ENCODE assay signal across 30 cellular contexts in genomic region chr4:7021355-7021754, GRCh38. TPM values are rescaled to one million over a fixed set of nuclear protein-coding genes. Genes with fewer than 3 reads are reported as not detected.
DNase-seq lines count a peak whose midpoint lies in the region; ATAC-seq and TF ChIP-seq lines count a peak whose summit lies in the region.
"Had no signal": no experiment of that assay in that cellular context is flagged by ENCODE, and none has a peak within 500 bp of the region (broad histone marks: within the 10 kb centered on the region; RNA-seq: fewer than 3 reads in every experiment).

No MANE protein-coding gene starts in this region.

- TF ChIP-seq CTCF in Panc1 (IDR thresholded peaks at IDR 0.05): no peak
- no peak for TF ChIP-seq CTCF in progenitor cell of endocrine pancreas (IDR thresholded peaks at IDR 0.05; ENCODE audit: unreplicated experiment)

- CTCF ChIA-PET in Panc1 (lab: Charles Lee): no interaction called here

- intact Hi-C loops in Panc1 (cut with micrococcal nuclease; ENCODE audit: unreplicated experiment) (no loop called here), left ventricle myocardium superior (cut with micrococcal nuclease) (no loop called here)

- POLR2A ChIA-PET in Panc1 (lab: Charles Lee): no interaction called here

- H3K9me3 ChIP-seq in Panc1 (ENCODE audit: control insufficient read depth, insufficient read depth, low read depth, low read length): no peaks in the 10 kb centered on the region
- H3K9me3 ChIP-seq: tibial nerve had no signal

- H3K27me3 ChIP-seq in Panc1 (ENCODE audit: control insufficient read depth, insufficient read depth, low read length): no peaks in the 10 kb centered on the region
- H3K27me3 ChIP-seq: tibial nerve had no signal

- H3K36me3 ChIP-seq in Panc1 (ENCODE audit: control insufficient read depth, insufficient read depth, low read length): no peaks in the 10 kb centered on the region

- no peak for DNase-seq in activated T-cell treated with anti-CD3 and anti-CD28 coated beads, Interleukin-2, amount 50 U/mL, for 24 hours
- DNase-seq in activated T-cell treated with anti-CD3 and anti-CD28 coated beads, Interleukin-2, amount 50 U/mL, for 48 hours: no peak
- DNase-seq in Panc1 (ENCODE audit: low read depth, low spot score) (no peak), epithelial cell of prostate (ENCODE audit: low read depth, low spot score) (no peak), progenitor cell of endocrine pancreas (ENCODE audit: low spot score, unreplicated experiment) (no peak), NCI-H2171 (lab: John Stamatoyannopoulos, UW) (no peak), left ventricle myocardium superior (no peak)
- DNase-seq: activated CD4-positive, alpha-beta T cell treated with anti-CD3 and anti-CD28 coated beads for 4 hours; activated CD8-positive, alpha-beta T cell treated with anti-CD3 and anti-CD28 coated beads, Interleukin-2, amount 10 ng/mL, durations not matched to agents 7 days and 5 days; activated effector memory CD4-positive, alpha-beta T cell treated with Interleukin-2 at 50 U/mL for 16 hours; anterior cingulate cortex; CD4-positive, CD25-positive, alpha-beta regulatory T cell; DND-41; GF-D8; MM.1S; NCI-H1105 treated with DMSO at 0.1 percent for 48 hours; NCI-H1930; NCI-H524 treated with DMSO at 0.1 percent for 48 hours; NK-92 treated with Interleukin-12 subunit alpha and Interleukin-12 subunit beta, amount 100 ng/mL, for 24 hours; occipital lobe; SIG-M5; stimulated activated CD4-positive, alpha-beta T cell treated with anti-CD3 and anti-CD28 coated beads, Interleukin-15, amount 100 ng/mL, for 24 hours; stimulated activated CD4-positive, alpha-beta T cell treated with anti-CD3 and anti-CD28 coated beads, Interleukin-4, amount 100 ng/mL, for 4 hours; T1000 had no signal

- no peak overlapping the region for H3K4me3 ChIP-seq in Panc1 (ENCODE audit: low read depth in 2 of 2, low read length in 2 of 2)
- H3K4me3 ChIP-seq: tibial nerve had no signal

- ATAC-seq in Panc1 (no peak), left ventricle myocardium superior (no peak), GM19467 (IDR thresholded peaks at IDR 0.05; ENCODE audit: unreplicated experiment) (no peak)
- ATAC-seq: activated CD8-positive, alpha-beta T cell treated with anti-CD3 and anti-CD28 coated beads, Interleukin-2, amount 10 ng/mL, durations not matched to agents 7 days and 5 days had no signal

- peaks cover 38% of the 10 kb centered on the region for H3K4me1 ChIP-seq in Panc1 (ENCODE audit: control insufficient read depth, insufficient read depth, low read length)
- H3K4me1 ChIP-seq: tibial nerve had no signal

- peak overlapping the region; percentile 37 for H3K27ac Mint-ChIP-seq in activated T-cell treated with anti-CD3 and anti-CD28 coated beads, Interleukin-2, amount 50 U/mL, for 24 hours
- peak overlapping the region; percentile 65 for H3K27ac Mint-ChIP-seq in progenitor cell of endocrine pancreas
- H3K27ac Mint-ChIP-seq: activated CD8-positive, alpha-beta T cell treated with anti-CD3 and anti-CD28 coated beads, Interleukin-2, amount 10 ng/mL, durations not matched to agents 7 days and 5 days; CD4-positive, CD25-positive, alpha-beta regulatory T cell had no signal

- H3K4me1 Mint-ChIP-seq in activated T-cell treated with anti-CD3 and anti-CD28 coated beads, Interleukin-2, amount 50 U/mL, for 24 hours (ENCODE audit: low read depth): no peaks in the 10 kb centered on the region
- H3K4me1 Mint-ChIP-seq in progenitor cell of endocrine pancreas (ENCODE audit: low read depth): peaks cover 4% of the 10 kb centered on the region
- H3K4me1 Mint-ChIP-seq: CD4-positive, CD25-positive, alpha-beta regulatory T cell had no signal

- BruUV-seq in Panc1 (replicated peaks; lab: Mats Ljungman, UMichigan): no TSS peak

- H3K27ac ChIP-seq in Panc1 (ENCODE audit: low read length): peak overlapping the region; percentile 81
- peak overlapping the region; percentile 92 for H3K27ac ChIP-seq in epithelial cell of prostate
- H3K27ac ChIP-seq: 22Rv1, KMS-11, tibial nerve, VCaP had no signal

- H3K4me3 Mint-ChIP-seq in activated T-cell treated with anti-CD3 and anti-CD28 coated beads, Interleukin-2, amount 50 U/mL, for 24 hours: no peak overlapping the region
- H3K4me3 Mint-ChIP-seq in progenitor cell of endocrine pancreas (ENCODE audit: low read depth): no peak overlapping the region
- H3K4me3 Mint-ChIP-seq: activated CD8-positive, alpha-beta T cell treated with anti-CD3 and anti-CD28 coated beads, Interleukin-2, amount 10 ng/mL, durations not matched to agents 7 days and 5 days; activated naive CD8-positive, alpha-beta T cell; CD4-positive, CD25-positive, alpha-beta regulatory T cell had no signal

- H3K36me3 Mint-ChIP-seq in activated T-cell treated with anti-CD3 and anti-CD28 coated beads, Interleukin-2, amount 50 U/mL, for 24 hours (ENCODE audit: low read depth): peaks cover 90% of the 10 kb centered on the region
- peaks cover 3% of the 10 kb centered on the region for H3K36me3 Mint-ChIP-seq in progenitor cell of endocrine pancreas (ENCODE audit: insufficient read depth)

- H3K9me3 Mint-ChIP-seq in activated T-cell treated with anti-CD3 and anti-CD28 coated beads, Interleukin-2, amount 50 U/mL, for 24 hours: no peaks in the 10 kb centered on the region
- no peaks in the 10 kb centered on the region for H3K9me3 Mint-ChIP-seq in progenitor cell of endocrine pancreas (ENCODE audit: low read depth)
- H3K9me3 Mint-ChIP-seq: CD4-positive, CD25-positive, alpha-beta regulatory T cell had no signal

- H3K27me3 Mint-ChIP-seq in activated T-cell treated with anti-CD3 and anti-CD28 coated beads, Interleukin-2, amount 50 U/mL, for 24 hours: no peaks in the 10 kb centered on the region
- H3K27me3 Mint-ChIP-seq in progenitor cell of endocrine pancreas: no peaks in the 10 kb centered on the region
- H3K27me3 Mint-ChIP-seq: activated naive CD8-positive, alpha-beta T cell; CD4-positive, CD25-positive, alpha-beta regulatory T cell had no signal

- in situ Hi-C loops in Panc1 (cut with HindIII; ENCODE audit: low pct_unique_long_range_greater_than_20kb, low sequenced_read_pairs): no loop called here

RNA-seq across cellular contexts. Expression of gene TADA2B, which starts 21.8 kb away (rescaled TPM):
- total RNA-seq in Panc1 (2021; ENCODE audit: unreplicated experiment) (17.6 TPM), progenitor cell of endocrine pancreas (21.2 and 21.8 TPM in 2 replicates), left ventricle myocardium superior (34.6 TPM)
- 21.4 TPM for polyA plus RNA-seq in Panc1 (2012; ENCODE audit: insufficient read length)

RNA-seq across cellular contexts. Expression of gene GRPEL1, which starts 46.5 kb away (rescaled TPM):
- total RNA-seq in Panc1 (2021; ENCODE audit: unreplicated experiment): 46.6 TPM
- polyA plus RNA-seq in Panc1 (2012; ENCODE audit: insufficient read length): 41.8 TPM
- 18.2 and 18.4 TPM in 2 replicates for total RNA-seq in progenitor cell of endocrine pancreas
- 62.7 TPM for total RNA-seq in left ventricle myocardium superior
